In genomic region chr6:108576724-108577123, GRCh38 we compare ENCODE assay signal across 1 cellular context.
TF ChIP-seq lines count a peak whose summit lies in the region.

No MANE protein-coding gene starts in this region.

TF ChIP-seq in K562, 482 proteins besides CTCF, POLR2A, EP300 and RAD21:
- TF ChIP-seq ZBTB8A (IDR thresholded peaks at IDR 0.05; ENCODE audit: partially characterized antibody) (no peak), RCOR1 (IDR thresholded peaks at IDR 0.05; ENCODE audit: borderline replicate concordance in 1 of 2, low read depth in 2 of 2, low read length in 2 of 2) (peak in 1 of 2 experiments; percentile 20; a peak in 1 of 4 replicates), JUND (IDR thresholded peaks at IDR 0.05; ENCODE audit: borderline replicate concordance, low read depth, low read length) (no peak), JUND (tag; IDR thresholded peaks at IDR 0.05; ENCODE audit: borderline replicate concordance, low read depth, low read length) (0 out of 3 replicates have a peak, but pooled peaks have one; percentile 7), ZNF318 (IDR thresholded peaks at IDR 0.05; ENCODE audit: borderline replicate concordance in 1 of 2, low read depth in 1 of 2) (no peak), SMAD4 (CRISPR knock-in tag; conservative IDR thresholded peaks at IDR 0.05) (no peak), GTF2B (IDR thresholded peaks at IDR 0.05; ENCODE audit: extremely low read depth, insufficient read length) (no peak), ADNP (tag; IDR thresholded peaks at IDR 0.05) (0 out of 2 replicates have a peak, but pooled peaks have one; percentile 5), PHB (CRISPR knock-in tag; IDR thresholded peaks at IDR 0.05) (no peak), SOX6 (IDR thresholded peaks at IDR 0.05) (0 out of 2 replicates have a peak, but pooled peaks have one; percentile 11), NCOA4 (IDR thresholded peaks at IDR 0.05; ENCODE audit: partially characterized antibody) (no peak), TFE3 (CRISPR knock-in tag; IDR thresholded peaks at IDR 0.05) (peak; percentile 61), CEBPG (CRISPR knock-in tag; IDR thresholded peaks at IDR 0.05) (no peak), CEBPG (tag; conservative IDR thresholded peaks at IDR 0.05 in 1 of 2, IDR thresholded peaks at IDR 0.05 in 1 of 2) (0 out of 4 replicates have a peak, but pooled peaks of 1 of the 2 experiments have one; percentile 15), PBX2 (CRISPR knock-in tag; IDR thresholded peaks at IDR 0.05; ENCODE audit: low read depth) (no peak), PBX2 (tag; conservative IDR thresholded peaks at IDR 0.05; ENCODE audit: low read depth) (peak; percentile 39; the same call in 1 of the 2 replicates), FOXK2 (conservative IDR thresholded peaks at IDR 0.05 in 1 of 2, IDR thresholded peaks at IDR 0.05 in 1 of 2; ENCODE audit: low read depth in 2 of 2) (peak in 1 of 2 experiments; percentile 28; a peak in 1 of 4 replicates), MYC (IDR thresholded peaks at IDR 0.05; ENCODE audit: low read depth, low read length) (0 out of 2 replicates have a peak, but pooled peaks have one; percentile 29), MYC (CRISPR knock-in tag; IDR thresholded peaks at IDR 0.05; ENCODE audit: borderline replicate concordance, low read depth) (no peak), FOXJ3 (CRISPR knock-in tag; IDR thresholded peaks at IDR 0.05) (no peak), RUNX1 (IDR thresholded peaks at IDR 0.05; ENCODE audit: low read depth) (no peak), SMARCC2 (IDR thresholded peaks at IDR 0.05; ENCODE audit: low read depth) (no peak), TBP (optimal IDR thresholded peaks at IDR 0.05; ENCODE audit: low read depth, low read length) (no peak), ZBTB40 (IDR thresholded peaks at IDR 0.05) (peak; percentile 82), ZBTB40 (CRISPR knock-in tag; IDR thresholded peaks at IDR 0.05) (peak; percentile 38; the same call in 1 of the 2 replicates), MEIS2 (IDR thresholded peaks at IDR 0.05; ENCODE audit: partially characterized antibody) (peak; percentile 31), POLR2B (IDR thresholded peaks at IDR 0.05; ENCODE audit: low read depth, partially characterized antibody) (no peak), ZNF384 (IDR thresholded peaks at IDR 0.05; ENCODE audit: low read depth, low read length) (peak; percentile 53; the same call in 1 of the 2 replicates), HCFC1 (IDR thresholded peaks at IDR 0.05; ENCODE audit: low read depth, low read length) (no peak)
